Comparison of ENCODE assay signal across 1 cellular context in the genomic region with DNA sequence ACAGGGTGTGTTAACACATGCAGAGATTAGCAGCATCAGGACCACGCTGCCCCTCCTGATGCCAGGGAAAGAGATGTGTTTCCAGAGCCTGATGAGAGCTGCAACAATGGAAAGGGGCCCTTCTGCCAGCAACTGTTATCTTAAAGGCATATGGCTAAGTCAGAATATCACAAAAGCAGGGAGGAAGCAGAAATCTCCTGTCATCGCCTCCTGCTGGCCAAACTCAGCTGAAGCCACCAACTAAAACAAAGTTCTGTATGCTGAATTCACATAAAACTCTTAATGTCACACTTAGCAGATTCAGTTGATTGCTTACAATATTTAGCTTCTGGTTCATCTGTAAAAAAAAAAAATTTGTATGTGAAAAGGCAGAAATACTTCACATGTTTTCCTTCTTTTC.
TF ChIP-seq lines count a peak whose summit lies in the region.

No MANE protein-coding gene starts in this region.

TF ChIP-seq in WTC11, 78 proteins besides CTCF, POLR2A, EP300 and RAD21 (continued from another document):
- TF ChIP-seq FOXP4 (CRISPR knock-in tag; IDR thresholded peaks at IDR 0.05) (no peak), MYBL2 (CRISPR knock-in tag; IDR thresholded peaks at IDR 0.05) (no peak), STAT6 (CRISPR knock-in tag; conservative IDR thresholded peaks at IDR 0.05; ENCODE audit: low read depth) (no peak), PREB (CRISPR knock-in tag; IDR thresholded peaks at IDR 0.05; ENCODE audit: borderline replicate concordance) (no peak), OVOL2 (CRISPR knock-in tag; IDR thresholded peaks at IDR 0.05; ENCODE audit: borderline replicate concordance) (no peak), KAT7 (CRISPR knock-in tag; IDR thresholded peaks at IDR 0.05; ENCODE audit: borderline replicate concordance) (no peak), MXD4 (CRISPR knock-in tag; IDR thresholded peaks at IDR 0.05; ENCODE audit: borderline replicate concordance) (no peak)
